ENCODE assay signal across 8 cellular contexts in genomic region chr3:56157693-56158092, GRCh38.
DNase-seq lines count a peak whose midpoint lies in the region; ATAC-seq and TF ChIP-seq lines count a peak whose summit lies in the region.

No MANE protein-coding gene starts in this region.

- in situ Hi-C loops in GM13976 (cut with MboI; ENCODE audit: low sequenced_read_pairs, unreplicated experiment) = no loop called here

- TF ChIP-seq CTCF in GM13976 (IDR thresholded peaks at IDR 0.05; ENCODE audit: borderline replicate concordance, control extremely low read depth, extremely low read depth, insufficient read depth, missing control alignments) = no peak

- intact Hi-C loops in sciatic nerve (cut with DNase I) = no loop called here

- DNase-seq in astrocyte of the hippocampus (ENCODE audit: low read depth, low spot score) (peak; percentile 64), sciatic nerve (ENCODE audit: low spot score) (peak; percentile 55), DMS79 (lab: John Stamatoyannopoulos, UW) (no peak), GM19238 (ENCODE audit: insufficient read length, low spot score) (no peak), GM13976 (ENCODE audit: low spot score) (no peak)

- ATAC-seq in GM18861 (IDR thresholded peaks at IDR 0.05; ENCODE audit: unreplicated experiment) (peak; percentile 80), HG03469 (IDR thresholded peaks at IDR 0.05; ENCODE audit: unreplicated experiment) (peak; percentile 67), sciatic nerve (peak; percentile 78), HG03097 (IDR thresholded peaks at IDR 0.05; ENCODE audit: low FRiP score, unreplicated experiment) (no peak)

Comparison
In these comparisons a context has a peak if more than half of its experiments do, and no peak if none do; other contexts are left out.
1. DNase-seq: peak in astrocyte of the hippocampus (single experiment) and sciatic nerve (single experiment); none in DMS79 (single experiment), GM19238 (single experiment) and GM13976 (single experiment).